ENCODE assay signal across 13 cellular contexts in the genomic region with DNA sequence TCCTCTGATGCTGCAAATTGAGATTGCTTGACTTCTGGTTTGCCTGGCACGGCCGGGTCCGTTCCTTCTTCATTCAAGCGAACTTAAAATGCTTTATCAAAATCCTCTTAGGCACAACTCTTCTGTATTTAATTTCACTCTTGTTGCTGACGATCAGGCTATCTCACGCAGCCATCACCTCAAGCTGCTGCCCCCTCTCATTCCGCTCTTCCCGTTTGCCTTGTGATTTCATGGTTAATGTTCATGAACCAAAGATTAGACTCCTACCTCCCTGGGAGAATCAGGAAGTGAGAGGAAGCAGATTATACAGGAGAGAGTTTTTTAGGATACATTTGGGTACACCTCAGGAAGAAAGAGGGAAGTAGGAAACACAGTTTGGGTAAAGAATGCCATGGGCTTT. TPM values are rescaled to one million over a fixed set of nuclear protein-coding genes. Genes with fewer than 3 reads are reported as not detected.
"Had no signal": no experiment of that assay in that cellular context is flagged by ENCODE, and none has a peak within 500 bp of the region (broad histone marks: within the 10 kb centered on the region; RNA-seq: fewer than 3 reads in every experiment).

No MANE protein-coding gene starts in this region.

- H3K27me3 ChIP-seq: breast epithelium had no signal

- ATAC-seq: activated naive CD4-positive, alpha-beta T cell treated with anti-CD3 and anti-CD28 coated beads, Interleukin-2, amount 50 U/mL, for 72 hours had no signal

- DNase-seq: activated CD4-positive, alpha-beta T cell treated with anti-CD3 and anti-CD28 coated beads, Interleukin-2, amount 50 U/mL, for 1 hour; activated effector memory CD4-positive, alpha-beta T cell treated with Interleukin-2 at 50 U/mL for 16 hours; activated T-cell treated with anti-CD3 and anti-CD28 coated beads, Interleukin-2, amount 50 U/mL, for 1 hour; amniotic stem cell; mesendoderm had no signal

- H3K27ac ChIP-seq: breast epithelium had no signal

- H3K9me3 ChIP-seq: breast epithelium had no signal

- H3K4me1 ChIP-seq: breast epithelium had no signal

- H3K4me3 ChIP-seq: breast epithelium had no signal

RNA-seq across cellular contexts. Expression of a gene that starts 22.6 kb away (rescaled TPM):
- total RNA-seq: activated naive CD4-positive, alpha-beta T cell treated with anti-CD3 and anti-CD28 coated beads, Interleukin-2, amount 50 U/mL, for 72 hours; breast epithelium; glomerular endothelial cell; left lobe of liver; osteoblast; skeletal muscle tissue; T-helper 2 cell treated with Interferon-gamma antibody and Interleukin-4, amounts not matched to agents 100 ng/mL and 5 ng/mL, for 36 hours had no signal
- polyA plus RNA-seq: neural cell had no signal
